22 cellular contexts compared by ENCODE assay signal in the genomic region with DNA sequence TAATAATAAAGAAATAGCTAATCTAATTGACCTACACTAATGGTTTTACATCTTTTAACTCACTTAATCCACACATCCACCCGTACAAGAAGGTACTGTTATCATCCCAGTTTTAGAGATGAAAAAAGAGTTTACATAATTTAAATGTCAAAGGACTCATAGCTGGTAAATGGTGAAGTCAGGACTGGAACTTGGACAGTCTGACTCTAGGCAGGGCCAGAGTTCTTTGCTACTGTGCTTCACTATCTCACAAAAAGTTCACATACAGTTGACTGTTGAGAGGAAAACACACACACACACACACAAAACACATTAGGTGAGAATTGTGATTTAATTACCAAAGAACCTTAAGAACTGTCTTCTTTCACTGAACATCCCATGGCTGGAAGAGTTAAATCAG.
DNase-seq lines count a peak whose midpoint lies in the region; ATAC-seq and TF ChIP-seq lines count a peak whose summit lies in the region.
"Had no signal": no experiment of that assay in that cellular context is flagged by ENCODE, and none has a peak within 500 bp of the region (broad histone marks: within the 10 kb centered on the region; RNA-seq: fewer than 3 reads in every experiment).

No MANE protein-coding gene starts in this region.

- WGBS in right cardiac atrium: 30% methylated on average over 1 of the region's 1 CpG
- WGBS in tibial nerve, 2 donors: 16 to 22% methylated on average over 1 of the region's 1 CpG

- TF ChIP-seq EP300 in tibial nerve (IDR thresholded peaks at IDR 0.05): no peak

- H3K9me3 ChIP-seq in right cardiac atrium (ENCODE audit: control insufficient read depth, low read length): no peaks in the 10 kb centered on the region
- no peaks in the 10 kb centered on the region for H3K9me3 ChIP-seq in tibial nerve
- H3K9me3 ChIP-seq: SJCRH30 had no signal

- H3K9me3 Mint-ChIP-seq in nephron: no peaks in the 10 kb centered on the region
- H3K9me3 Mint-ChIP-seq: activated CD4-positive, alpha-beta T cell treated with anti-CD3 and anti-CD28 coated beads, Interleukin-2, amount 10 ng/mL, durations not matched to agents 7 days and 5 days; activated naive CD8-positive, alpha-beta T cell treated with anti-CD3 and anti-CD28 coated beads, Interleukin-2, amount 10 ng/mL, durations not matched to agents 7 days and 5 days; activated T-helper 2 cell treated with anti-CD3 and anti-CD28 coated beads, Interferon-gamma antibody, Interleukin-2, Interleukin-4, amounts not matched to agents 10 μg/mL and 5 μg/mL and 100 μg/mL, durations not matched to agents 14 hours and 24 hours and 36 hours; brain; CD8-positive, alpha-beta memory T cell; dendritic cell treated with granulocyte-macrophage colony-stimulating factor and Interleukin-4, amounts not matched to agents 40 ng/mL and 50 ng/mL, for 4 days had no signal

- no peaks in the 10 kb centered on the region for H3K36me3 ChIP-seq in tibial nerve
- H3K36me3 ChIP-seq: SJCRH30 had no signal

- no peaks in the 10 kb centered on the region for H3K27me3 Mint-ChIP-seq in nephron (ENCODE audit: low read depth)
- H3K27me3 Mint-ChIP-seq: brain; CD8-positive, alpha-beta memory T cell; dendritic cell treated with granulocyte-macrophage colony-stimulating factor and Interleukin-4, amounts not matched to agents 40 ng/mL and 50 ng/mL, for 4 days had no signal

- DNase-seq in dermis blood vessel endothelial cell (peak; percentile 27), right cardiac atrium (no peak), tibial nerve (ENCODE audit: low spot score in 2 of 2) (no peak), hepatic stellate cell (ENCODE audit: low spot score) (no peak)
- no peak for DNase-seq in stimulated activated CD4-positive, alpha-beta T cell treated with anti-CD3 and anti-CD28 coated beads, Interleukin-1b, Interleukin-23, amount 100 ng/mL, for 48 hours
- DNase-seq: activated CD4-positive, alpha-beta T cell treated with anti-CD3 and anti-CD28 coated beads, Interleukin-2, amount 10 ng/mL, durations not matched to agents 7 days and 5 days; activated naive CD8-positive, alpha-beta T cell treated with anti-CD3 and anti-CD28 coated beads, Interleukin-2, amount 10 ng/mL, durations not matched to agents 7 days and 5 days; CD8-positive, alpha-beta memory T cell; DND-41; foreskin fibroblast; KG1; NCI-H1694 treated with DMSO at 0.1 percent for 48 hours; NCI-H2227 treated with DMSO at 0.1 percent for 48 hours; PC-9; retina; SJCRH30; T-helper 1 cell had no signal

- peak; percentile 39 to 57 for ATAC-seq in right cardiac atrium
- ATAC-seq in GM18498 (IDR thresholded peaks at IDR 0.05; ENCODE audit: unreplicated experiment): no peak

- no peaks in the 10 kb centered on the region for H3K36me3 Mint-ChIP-seq in nephron (ENCODE audit: low read depth)
- H3K36me3 Mint-ChIP-seq: activated naive CD8-positive, alpha-beta T cell treated with anti-CD3 and anti-CD28 coated beads, Interleukin-2, amount 10 ng/mL, durations not matched to agents 7 days and 5 days; brain; CD8-positive, alpha-beta memory T cell had no signal

- peaks cover 23% of the 10 kb centered on the region for H3K4me1 Mint-ChIP-seq in nephron
- H3K4me1 Mint-ChIP-seq: activated CD4-positive, alpha-beta T cell treated with anti-CD3 and anti-CD28 coated beads, Interleukin-2, amount 10 ng/mL, durations not matched to agents 7 days and 5 days; activated naive CD8-positive, alpha-beta T cell treated with anti-CD3 and anti-CD28 coated beads, Interleukin-2, amount 10 ng/mL, durations not matched to agents 7 days and 5 days had no signal

- H3K27ac ChIP-seq in right cardiac atrium (ENCODE audit: low read length) (no peak overlapping the region), tibial nerve (peak overlapping the region; percentile 37 to 94 (median 72))
- H3K27ac ChIP-seq: PC-9, SJCRH30 had no signal

- H3K4me3 Mint-ChIP-seq in nephron: no peak overlapping the region
- H3K4me3 Mint-ChIP-seq: activated CD4-positive, alpha-beta T cell treated with anti-CD3 and anti-CD28 coated beads, Interleukin-2, amount 10 ng/mL, durations not matched to agents 7 days and 5 days; activated naive CD8-positive, alpha-beta T cell treated with anti-CD3 and anti-CD28 coated beads, Interleukin-2, amount 10 ng/mL, durations not matched to agents 7 days and 5 days; brain; CD8-positive, alpha-beta memory T cell; dendritic cell treated with granulocyte-macrophage colony-stimulating factor and Interleukin-4, amounts not matched to agents 40 ng/mL and 50 ng/mL, for 4 days had no signal

- H3K4me3 ChIP-seq in right cardiac atrium (ENCODE audit: low read length) (no peak overlapping the region), tibial nerve (no peak overlapping the region)
- H3K4me3 ChIP-seq: PC-9, SJCRH30 had no signal

- TF ChIP-seq CTCF in nephron (IDR thresholded peaks at IDR 0.05; ENCODE audit: unreplicated experiment in 3 of 3): no peak
- TF ChIP-seq CTCF in tibial nerve (IDR thresholded peaks at IDR 0.05): no peak

- intact Hi-C loops in right cardiac atrium (cut with DNase I): no loop called here

- peak overlapping the region; percentile 59 to 69 (median 68) for H3K27ac Mint-ChIP-seq in nephron
- H3K27ac Mint-ChIP-seq: activated CD4-positive, alpha-beta T cell treated with anti-CD3 and anti-CD28 coated beads, Interleukin-2, amount 10 ng/mL, durations not matched to agents 7 days and 5 days; activated naive CD8-positive, alpha-beta T cell treated with anti-CD3 and anti-CD28 coated beads, Interleukin-2, amount 10 ng/mL, durations not matched to agents 7 days and 5 days; activated T-helper 2 cell treated with anti-CD3 and anti-CD28 coated beads, Interferon-gamma antibody, Interleukin-2, Interleukin-4, amounts not matched to agents 10 μg/mL and 5 μg/mL and 100 μg/mL, durations not matched to agents 14 hours and 24 hours and 36 hours; CD8-positive, alpha-beta memory T cell; dendritic cell treated with granulocyte-macrophage colony-stimulating factor and Interleukin-4, amounts not matched to agents 40 ng/mL and 50 ng/mL, for 4 days had no signal

- H3K27me3 ChIP-seq in right cardiac atrium (ENCODE audit: control insufficient read depth, insufficient read depth): no peaks in the 10 kb centered on the region
- H3K27me3 ChIP-seq in tibial nerve: no peaks in the 10 kb centered on the region
- H3K27me3 ChIP-seq: SJCRH30 had no signal

- TF ChIP-seq POLR2A in tibial nerve (IDR thresholded peaks at IDR 0.05): no peak

- H3K4me1 ChIP-seq in right cardiac atrium (ENCODE audit: control insufficient read depth, insufficient read depth, low read length): peaks cover 14% of the 10 kb centered on the region
- H3K4me1 ChIP-seq in tibial nerve: peaks cover 0 to 75% (median 43%) of the 10 kb centered on the region in 4 donors
